8 cellular contexts compared by ENCODE assay signal in the genomic region with DNA sequence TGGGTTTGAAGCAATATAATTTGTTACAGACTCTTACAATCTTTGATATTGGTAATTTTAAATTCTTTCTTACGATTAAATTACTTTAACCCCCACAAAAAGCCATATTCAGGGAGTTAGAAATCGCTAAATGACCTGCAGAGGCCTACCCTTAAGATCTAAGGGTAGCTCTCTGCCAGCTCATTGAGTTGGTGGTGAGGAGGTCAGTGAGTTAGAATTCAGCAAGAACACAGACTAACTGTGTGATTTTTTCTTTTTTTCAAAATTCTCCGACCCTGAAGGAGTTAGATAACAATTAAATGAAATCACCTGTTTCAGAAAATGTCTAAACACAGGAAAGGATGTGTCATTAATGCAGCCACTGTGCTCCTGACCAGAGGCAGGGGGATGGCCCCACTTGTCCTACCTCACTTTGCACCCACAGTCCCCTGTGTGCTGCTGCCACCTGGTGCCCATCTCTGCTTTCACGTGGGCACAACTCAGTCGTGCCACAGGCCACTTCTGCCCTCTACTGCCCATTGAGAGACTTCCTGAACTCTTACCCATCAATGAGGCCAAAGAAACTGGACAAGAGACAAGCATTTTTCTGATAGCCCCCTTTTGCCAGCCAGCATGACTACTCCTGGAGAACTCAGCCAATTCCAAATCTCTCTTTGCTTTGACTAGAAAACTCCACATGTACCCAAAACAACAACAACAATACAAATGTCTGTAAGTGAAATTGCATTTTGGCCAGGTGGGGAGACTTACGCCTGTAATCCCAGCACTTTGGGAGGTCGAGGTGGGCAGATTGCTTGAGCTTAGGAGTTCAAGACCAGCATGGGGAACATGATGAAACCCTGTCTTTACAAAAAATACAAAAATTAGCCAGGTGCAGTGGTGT. TPM values are rescaled to one million over a fixed set of nuclear protein-coding genes. Genes with fewer than 3 reads are reported as not detected.
DNase-seq lines count a peak whose midpoint lies in the region; ATAC-seq and TF ChIP-seq lines count a peak whose summit lies in the region.

No MANE protein-coding gene starts in this region.

- TF ChIP-seq EP300 in suprapubic skin (IDR thresholded peaks at IDR 0.05), result no peak

- peak; percentile 69 for ATAC-seq in GM21723 (IDR thresholded peaks at IDR 0.05; ENCODE audit: unreplicated experiment)

- H3K27ac ChIP-seq in RWPE1 (peak overlapping the region; percentile 90), suprapubic skin (no peak overlapping the region)

- H3K9me2 ChIP-seq in Loucy (replicated peaks; ENCODE audit: low read depth, low read length), result no peaks in the 10 kb centered on the region

- H3K9me3 ChIP-seq in Loucy (ENCODE audit: insufficient read depth, low read depth, low read length), result no peaks in the 10 kb centered on the region
- no peaks in the 10 kb centered on the region for H3K9me3 ChIP-seq in suprapubic skin

- H3K27me3 ChIP-seq in Loucy (ENCODE audit: insufficient read depth, low read length, poor library complexity, severe bottlenecking) (no peaks in the 10 kb centered on the region), suprapubic skin (no peaks in the 10 kb centered on the region)

- 45% methylated on average over 7 of the region's 7 CpGs for WGBS in suprapubic skin

- H4K20me1 ChIP-seq in Loucy (ENCODE audit: insufficient read depth, low read length, poor library complexity, severe bottlenecking), result no peaks in the 10 kb centered on the region

- H3K4me2 ChIP-seq in Loucy (ENCODE audit: low read depth, low read length, poor library complexity, severe bottlenecking), result peak overlapping the region; percentile 77

- POLR2A ChIA-PET in RWPE1 (lab: Yijun Ruan, JAX; ENCODE audit: low non-redundant PET), result no interaction called here

- no peaks in the 10 kb centered on the region for H3F3A ChIP-seq in Loucy (ENCODE audit: low read depth)

- no peak for TF ChIP-seq POLR2A in suprapubic skin (IDR thresholded peaks at IDR 0.05)

- H3K4me1 ChIP-seq in Loucy (ENCODE audit: insufficient read depth, low read length, poor library complexity, severe bottlenecking) (peaks cover 44% of the 10 kb centered on the region), suprapubic skin (peaks cover 13% of the 10 kb centered on the region)

- H3K4me3 ChIP-seq in Loucy (ENCODE audit: low read length, poor library complexity, severe bottlenecking) (peak overlapping the region; percentile 9), suprapubic skin (no peak overlapping the region)

- DNase-seq in DMS153 (lab: John Stamatoyannopoulos, UW) (peak; percentile 85), RWPE1 (ENCODE audit: low spot score) (peak; percentile 80), fibroblast of the conjunctiva (ENCODE audit: low read depth) (peak; percentile 88), occipital lobe (lab: John Stamatoyannopoulos, UW) (peak; percentile 67), suprapubic skin (ENCODE audit: low spot score in 2 of 2) (peak in 1 of 2 donors; percentile 82)
- DNase-seq in activated T-helper 1 cell treated with anti-CD3 and anti-CD28 coated beads, Interleukin-2, amount 50 U/mL, for 16 hours (ENCODE audit: low read depth in 1 of 2, low spot score in 1 of 2), result peak; percentile 51 to 59

- H3K9ac ChIP-seq in Loucy (ENCODE audit: low read depth, low read length, poor library complexity, severe bottlenecking), result peak overlapping the region; percentile 65

- CTCF ChIA-PET in RWPE1 (lab: Yijun Ruan, JAX), result interaction anchor here (0.6 to 6.1 kb wide), 24 partner anchors 14 to 759 kb away, joined by 3 to 109 read pairs (median 4); a partner anchor contains a TSS

- TF ChIP-seq CTCF in Loucy (conservative IDR thresholded peaks at IDR 0.05; ENCODE audit: low read length), result peak; percentile 100
- TF ChIP-seq CTCF in RWPE1 (conservative IDR thresholded peaks at IDR 0.05; ENCODE audit: low read depth), result peak; percentile 98
- TF ChIP-seq CTCF in suprapubic skin (IDR thresholded peaks at IDR 0.05), result peak; percentile 90 to 97

- H3K36me3 ChIP-seq in Loucy (ENCODE audit: insufficient read depth, low read length) (no peaks in the 10 kb centered on the region), suprapubic skin (no peaks in the 10 kb centered on the region)

- H2AFZ ChIP-seq in Loucy (ENCODE audit: low read length), result no peak overlapping the region

- H3K79me2 ChIP-seq in Loucy (ENCODE audit: insufficient read depth, low read length), result peaks cover 3% of the 10 kb centered on the region; the same call in 1 of the 2 replicates

RNA-seq across cellular contexts. Expression of a gene that starts 8.4 kb away (rescaled TPM):
- total RNA-seq in occipital lobe (0.47 TPM), suprapubic skin (1 to 10 TPM in 3 of 4 donors, under 1 TPM in 1; 0.78 to 2.1 (median 1.6) TPM)

RNA-seq across cellular contexts. Expression of a gene that starts 29.1 kb away (rescaled TPM):
- total RNA-seq in occipital lobe (not detected), suprapubic skin (10 to 100 TPM; 18.1 to 62.2 (median 25.7) TPM)

RNA-seq across cellular contexts. Expression of a gene that starts 33.8 kb away (rescaled TPM):
- total RNA-seq in occipital lobe (28.1 TPM), suprapubic skin (100 to 1,000 TPM; 281 to 427 (median 338) TPM)

RNA-seq across cellular contexts. Expression of a gene that starts 53.9 kb away (rescaled TPM):
- total RNA-seq in occipital lobe, result 5.9 TPM
- total RNA-seq in suprapubic skin, result 10 to 100 TPM; 26.1 to 44.1 (median 28.4) TPM

Comparison
In these comparisons a context has a peak if more than half of its experiments do, and no peak if none do; other contexts are left out.
1. RNA of a gene that starts 29.1 kb away (total RNA-seq): 18.1 to 62.2 TPM in suprapubic skin; not detected in occipital lobe (single experiment); every median in the first group is over 10 times any median in the second.
2. Peak in every context shown above with its lines, with median percentiles within 50 percentile points of each other: CTCF ChIP-seq.